1 cellular context compared by ENCODE assay signal in genomic region chr19:16676101-16676798, GRCh38.
TF ChIP-seq lines count a peak whose summit lies in the region.

No MANE protein-coding gene starts in this region.

TF ChIP-seq in K562, 482 proteins besides CTCF, POLR2A, EP300 and RAD21:
- TF ChIP-seq CEBPG (CRISPR knock-in tag; IDR thresholded peaks at IDR 0.05) (0 out of 2 replicates have a peak, but pooled peaks have one; percentile 24), CEBPG (tag; conservative IDR thresholded peaks at IDR 0.05 in 1 of 2, IDR thresholded peaks at IDR 0.05 in 1 of 2) (peak in 1 of 2 experiments; percentile 72; a peak in 2 of 4 replicates), RNF2 (IDR thresholded peaks at IDR 0.05) (no peak), ZNF785 (CRISPR knock-in tag; IDR thresholded peaks at IDR 0.05) (no peak), EWSR1 (IDR thresholded peaks at IDR 0.05; ENCODE audit: borderline replicate concordance, low read depth, partially characterized antibody) (no peak), TRIM24 (IDR thresholded peaks at IDR 0.05) (peak in 1 of 2 experiments; percentile 20; a peak in 2 of 4 replicates), ATF3 (IDR thresholded peaks at IDR 0.05) (peak; percentile 48; the same call in 1 of the 2 replicates), ATF3 (CRISPR knock-in tag; conservative IDR thresholded peaks at IDR 0.05) (no peak), CREB3 (tag; conservative IDR thresholded peaks at IDR 0.05; ENCODE audit: low read depth) (no peak), ZNF347 (CRISPR knock-in tag; IDR thresholded peaks at IDR 0.05; ENCODE audit: low read depth) (no peak), MLX (CRISPR knock-in tag; conservative IDR thresholded peaks at IDR 0.05) (no peak), CEBPB (tag; IDR thresholded peaks at IDR 0.05) (peak; percentile 75), ZNF232 (CRISPR knock-in tag; IDR thresholded peaks at IDR 0.05) (no peak)
